ENCODE assay signal across 1 cellular context in genomic region chr16:31568577-31569359, GRCh38.
TF ChIP-seq lines count a peak whose summit lies in the region.

No MANE protein-coding gene starts in this region.

TF ChIP-seq in K562, 482 proteins besides CTCF, POLR2A, EP300 and RAD21 (continued from another document):
- no peak for TF ChIP-seq HINFP (tag; conservative IDR thresholded peaks at IDR 0.05; ENCODE audit: low read depth)
- no peak for TF ChIP-seq ZBED1 (IDR thresholded peaks at IDR 0.05)
- TF ChIP-seq KLF1 (tag; IDR thresholded peaks at IDR 0.05) = no peak
- TF ChIP-seq ZNF133 (CRISPR knock-in tag; IDR thresholded peaks at IDR 0.05) = no peak
- TF ChIP-seq CCNT2 (IDR thresholded peaks at IDR 0.05; ENCODE audit: borderline replicate concordance, extremely low read depth, insufficient read length, low read depth, low read length) = no peak
- no peak for TF ChIP-seq THRAP3 (IDR thresholded peaks at IDR 0.05; ENCODE audit: borderline replicate concordance)
- TF ChIP-seq CBX1 (IDR thresholded peaks at IDR 0.05; ENCODE audit: low read depth) = no peak
- no peak for TF ChIP-seq MXI1 (IDR thresholded peaks at IDR 0.05; ENCODE audit: low read depth, low read length)
TF ChIP-seq in K562: peak in this region for 0.
